In genomic region chr1:226121587-226122400, GRCh38 we compare ENCODE assay signal across 8 cellular contexts. TPM values are rescaled to one million over a fixed set of nuclear protein-coding genes. Genes with fewer than 3 reads are reported as not detected.
DNase-seq lines count a peak whose midpoint lies in the region; ATAC-seq and TF ChIP-seq lines count a peak whose summit lies in the region.

No MANE protein-coding gene starts in this region.

- POLR2A ChIA-PET in activated CD8-positive, alpha-beta T cell treated with anti-CD3 and anti-CD28 coated beads, Interleukin-2, amount 10 ng/mL, durations not matched to agents 7 days and 5 days (lab: Charles Lee): interaction anchor here (0.9 to 1.8 kb wide), 4 partner anchors 12 to 60 kb away, joined by 3 to 9 read pairs (median 3); partner anchors contain the start of gene H3-3A

- CTCF ChIA-PET in activated CD8-positive, alpha-beta T cell treated with anti-CD3 and anti-CD28 coated beads, Interleukin-2, amount 10 ng/mL, durations not matched to agents 7 days and 5 days (lab: Charles Lee): interaction anchor here (0.7 to 5.0 kb wide), 7 partner anchors 11 to 212 kb away, joined by 3 to 75 read pairs (median 6); no protein-coding TSS in a partner anchor

- TF ChIP-seq CTCF in endothelial cell (IDR thresholded peaks at IDR 0.05; ENCODE audit: unreplicated experiment): peak; percentile 87

- peak overlapping the region; percentile 84 for H3K27ac Mint-ChIP-seq in activated CD8-positive, alpha-beta T cell treated with anti-CD3 and anti-CD28 coated beads, Interleukin-2, amount 10 ng/mL, durations not matched to agents 7 days and 5 days
- H3K27ac Mint-ChIP-seq in endothelial cell (ENCODE audit: unreplicated experiment): no peak overlapping the region

- peak in 8 of 14 donors; percentile 18 to 74 (median 48) for DNase-seq in C1 segment of cervical spinal cord (lab: John Stamatoyannopoulos, UW)
- DNase-seq in NCI-H526 treated with DMSO at 0.1 percent for 48 hours (lab: John Stamatoyannopoulos, UW): peak; percentile 39
- peak; percentile 78 for DNase-seq in activated CD8-positive, alpha-beta T cell treated with anti-CD3 and anti-CD28 coated beads, Interleukin-2, amount 10 ng/mL, durations not matched to agents 7 days and 5 days
- DNase-seq in endothelial cell (ENCODE audit: low spot score): peak; percentile 79
- DNase-seq in stimulated activated CD8-positive, alpha-beta memory T cell treated with anti-CD3 and anti-CD28 coated beads, Interleukin-7, amount 100 ng/mL, for 48 hours (ENCODE audit: extremely low read depth in 1 of 2, low read depth in 1 of 2): peak; percentile 35 to 53

- H3K4me1 Mint-ChIP-seq in activated CD8-positive, alpha-beta T cell treated with anti-CD3 and anti-CD28 coated beads, Interleukin-2, amount 10 ng/mL, durations not matched to agents 7 days and 5 days (ENCODE audit: low read depth): peaks cover 41% of the 10 kb centered on the region
- H3K4me1 Mint-ChIP-seq in endothelial cell (ENCODE audit: unreplicated experiment): peaks cover 11% of the 10 kb centered on the region

- H3K4me3 ChIP-seq in mucosa of rectum (ENCODE audit: low read length in 2 of 2): peak overlapping the region; percentile 72 to 81

- peak overlapping the region; percentile 98 for H3K27ac ChIP-seq in mucosa of rectum (ENCODE audit: low read depth in 2 of 2, low read length in 2 of 2)

- peaks cover 36% of the 10 kb centered on the region in 2 donors for H3K4me1 ChIP-seq in mucosa of rectum (ENCODE audit: control insufficient read depth in 2 of 2, insufficient read depth in 2 of 2, low read length in 2 of 2)

- H3K36me3 ChIP-seq in mucosa of rectum (ENCODE audit: control insufficient read depth in 2 of 2, insufficient read depth in 2 of 2, low read length in 2 of 2): no peaks in the 10 kb centered on the region

- peak overlapping the region; percentile 70 to 89 for H3K9ac ChIP-seq in mucosa of rectum (ENCODE audit: low read depth in 1 of 2, low read length in 2 of 2)

- peak; percentile 52 for ATAC-seq in GM19043 (IDR thresholded peaks at IDR 0.05; ENCODE audit: low read depth, unreplicated experiment)
- peak; percentile 59 for ATAC-seq in HG03342 (IDR thresholded peaks at IDR 0.05; ENCODE audit: unreplicated experiment)
- peak; percentile 78 for ATAC-seq in activated CD8-positive, alpha-beta T cell treated with anti-CD3 and anti-CD28 coated beads, Interleukin-2, amount 10 ng/mL, durations not matched to agents 7 days and 5 days

- H3K36me3 Mint-ChIP-seq in activated CD8-positive, alpha-beta T cell treated with anti-CD3 and anti-CD28 coated beads, Interleukin-2, amount 10 ng/mL, durations not matched to agents 7 days and 5 days (ENCODE audit: low read depth): no peaks in the 10 kb centered on the region
- no peaks in the 10 kb centered on the region for H3K36me3 Mint-ChIP-seq in endothelial cell (ENCODE audit: low read depth, unreplicated experiment)

- peak overlapping the region; percentile 78 for H3K4me3 Mint-ChIP-seq in activated CD8-positive, alpha-beta T cell treated with anti-CD3 and anti-CD28 coated beads, Interleukin-2, amount 10 ng/mL, durations not matched to agents 7 days and 5 days
- no peak overlapping the region for H3K4me3 Mint-ChIP-seq in endothelial cell (ENCODE audit: unreplicated experiment)

- H3K9me3 ChIP-seq in mucosa of rectum (ENCODE audit: control insufficient read depth in 2 of 2, low read length in 2 of 2): no peaks in the 10 kb centered on the region

- H3K9me3 Mint-ChIP-seq in activated CD8-positive, alpha-beta T cell treated with anti-CD3 and anti-CD28 coated beads, Interleukin-2, amount 10 ng/mL, durations not matched to agents 7 days and 5 days (ENCODE audit: insufficient read depth): no peaks in the 10 kb centered on the region
- H3K9me3 Mint-ChIP-seq in endothelial cell (ENCODE audit: unreplicated experiment): no peaks in the 10 kb centered on the region

- H3K27me3 ChIP-seq in mucosa of rectum (ENCODE audit: control insufficient read depth in 2 of 2, insufficient read depth in 2 of 2, low read length in 2 of 2): no peaks in the 10 kb centered on the region

- H3K27me3 Mint-ChIP-seq in activated CD8-positive, alpha-beta T cell treated with anti-CD3 and anti-CD28 coated beads, Interleukin-2, amount 10 ng/mL, durations not matched to agents 7 days and 5 days (ENCODE audit: low read depth): peaks cover 11% of the 10 kb centered on the region
- peaks cover 21% of the 10 kb centered on the region for H3K27me3 Mint-ChIP-seq in endothelial cell (ENCODE audit: unreplicated experiment)

RNA-seq across cellular contexts. Expression of gene H3-3A, which starts 59.3 kb away (rescaled TPM):
- total RNA-seq in activated CD8-positive, alpha-beta T cell treated with anti-CD3 and anti-CD28 coated beads, Interleukin-2, amount 10 ng/mL, durations not matched to agents 7 days and 5 days: 100 to 1,000 TPM; 526 to 541 TPM
- total RNA-seq in endothelial cell (ENCODE audit: unreplicated experiment): 606 TPM

Comparison
In these comparisons a context has a peak if more than half of its experiments do, and no peak if none do; other contexts are left out.
1. Peak in every context shown above with its lines: DNase-seq, ATAC-seq, H3K4me3 ChIP-seq and H3K27ac ChIP-seq.